ENCODE assay signal across 1 cellular context in the genomic region with DNA sequence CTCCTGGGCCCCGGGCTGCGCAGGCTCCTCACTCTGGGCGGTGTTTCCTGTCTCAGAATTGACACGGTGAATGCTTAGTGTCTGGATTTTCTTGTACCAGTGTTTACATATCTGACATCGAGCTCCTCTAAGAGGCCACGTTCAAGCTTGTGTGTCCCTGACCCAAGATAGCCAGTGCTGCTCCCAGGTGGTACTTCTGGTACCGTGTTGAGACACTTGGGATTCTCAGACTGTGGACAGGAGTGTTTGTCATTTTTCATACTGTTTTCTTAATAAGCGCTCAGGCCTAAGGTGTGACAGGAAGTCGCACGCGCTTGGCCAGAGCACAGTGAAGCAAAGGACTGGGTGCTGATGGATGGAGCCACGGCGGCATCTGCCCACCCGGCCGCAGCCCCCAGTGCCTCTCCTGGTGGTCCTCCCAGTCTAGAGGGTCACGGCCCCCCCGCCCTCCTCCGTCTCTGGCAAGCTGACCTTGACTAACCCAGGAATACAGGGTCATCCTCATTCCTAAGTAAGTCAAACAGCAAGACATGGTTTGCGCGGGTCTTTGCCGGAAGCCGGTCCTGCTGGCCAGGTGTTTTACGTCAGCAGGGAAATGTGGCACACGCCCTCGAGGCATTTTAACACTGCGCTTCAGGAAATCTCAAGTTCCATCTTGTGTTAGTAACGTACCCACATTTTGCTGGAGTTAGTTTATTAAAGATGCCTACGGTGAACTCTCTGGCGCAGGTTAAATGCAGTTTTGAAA.
A peak's percentile ranks its signal among the peaks of the same experiment; 100 is the strongest.
TF ChIP-seq lines count a peak whose summit lies in the region.

No MANE protein-coding gene starts in this region.

TF ChIP-seq in H1, 55 proteins besides CTCF, POLR2A, EP300 and RAD21:
- TF ChIP-seq CHD1 (IDR thresholded peaks at IDR 0.05; ENCODE audit: low read depth, low read length) (no peak), GABPA (IDR thresholded peaks at IDR 0.05; ENCODE audit: borderline replicate concordance, insufficient read depth, low read length) (no peak), POLR2AphosphoS5 (IDR thresholded peaks at IDR 0.05; ENCODE audit: low read depth, low read length) (0 out of 2 replicates have a peak, but pooled peaks have one; percentile 24), JUND (IDR thresholded peaks at IDR 0.05; ENCODE audit: low read length) (no peak), SRF (IDR thresholded peaks at IDR 0.05; ENCODE audit: low read depth, low read length) (no peak)
TF ChIP-seq in H1: peak in this region for 1.
